ENCODE assay signal across 21 cellular contexts in genomic region chr1:111582644-111583618, GRCh38. TPM values are rescaled to one million over a fixed set of nuclear protein-coding genes. Genes with fewer than 3 reads are reported as not detected.
DNase-seq lines count a peak whose midpoint lies in the region; ATAC-seq lines count a peak whose summit lies in the region.
"Had no signal": no experiment of that assay in that cellular context is flagged by ENCODE, and none has a peak within 500 bp of the region (broad histone marks: within the 10 kb centered on the region; RNA-seq: fewer than 3 reads in every experiment).

No MANE protein-coding gene starts in this region.

- H3K9me3 Mint-ChIP-seq in memory B cell: no peaks in the 10 kb centered on the region
- no peaks in the 10 kb centered on the region for H3K9me3 Mint-ChIP-seq in stimulated activated memory B cell treated with anti-CD40 and anti-IgM and Interleukin-4, amounts not matched to agents 10 μg/mL and 1 μg/mL and 100 μg/mL, for 72 hours
- H3K9me3 Mint-ChIP-seq: CD4-positive, CD25-positive, alpha-beta regulatory T cell; stimulated activated naive CD8-positive, alpha-beta T cell treated with anti-CD3 and anti-CD28 coated beads, Interleukin-15, amount 100 ng/mL, for 72 hours had no signal

- no peaks in the 10 kb centered on the region for H3K36me3 Mint-ChIP-seq in memory B cell
- no peaks in the 10 kb centered on the region for H3K36me3 Mint-ChIP-seq in stimulated activated memory B cell treated with anti-CD40 and anti-IgM and Interleukin-4, amounts not matched to agents 10 μg/mL and 1 μg/mL and 100 μg/mL, for 72 hours
- H3K36me3 Mint-ChIP-seq: CD4-positive, CD25-positive, alpha-beta regulatory T cell had no signal

- no peak overlapping the region for H3K27ac Mint-ChIP-seq in memory B cell
- H3K27ac Mint-ChIP-seq in stimulated activated memory B cell treated with anti-CD40 and anti-IgM and Interleukin-4, amounts not matched to agents 10 μg/mL and 1 μg/mL and 100 μg/mL, for 72 hours: peak overlapping the region; percentile 40
- H3K27ac Mint-ChIP-seq: stimulated activated naive CD8-positive, alpha-beta T cell treated with anti-CD3 and anti-CD28 coated beads, Interleukin-15, amount 100 ng/mL, for 72 hours had no signal

- no peak overlapping the region for H3K4me3 Mint-ChIP-seq in memory B cell
- no peak overlapping the region for H3K4me3 Mint-ChIP-seq in stimulated activated memory B cell treated with anti-CD40 and anti-IgM and Interleukin-4, amounts not matched to agents 10 μg/mL and 1 μg/mL and 100 μg/mL, for 72 hours
- H3K4me3 Mint-ChIP-seq: stimulated activated naive CD8-positive, alpha-beta T cell treated with anti-CD3 and anti-CD28 coated beads, Interleukin-15, amount 100 ng/mL, for 72 hours had no signal

- DNase-seq in NCI-H82 (lab: John Stamatoyannopoulos, UW) (peak; percentile 14), NCI-H82 treated with DMSO at 0.1 percent for 48 hours (lab: John Stamatoyannopoulos, UW; ENCODE audit: unreplicated experiment) (no peak), dermis microvascular lymphatic vessel endothelial cell (ENCODE audit: low read depth in 2 of 2) (peak; percentile 48 to 82), memory B cell (ENCODE audit: low spot score in 2 of 2) (no peak), DMS53 treated with DMSO at 0.1 percent for 48 hours (lab: John Stamatoyannopoulos, UW; ENCODE audit: unreplicated experiment) (no peak)
- DNase-seq: activated naive CD4-positive, alpha-beta T cell; activated T-cell treated with anti-CD3 and anti-CD28 coated beads, Interleukin-2, amount 50 U/mL, for 48 hours; adrenal gland; brain microvascular endothelial cell; CD4-positive, CD25-positive, alpha-beta regulatory T cell; effector memory CD4-positive, alpha-beta T cell; foreskin keratinocyte; MG63; NCI-H1417; NCI-H510A; Peyer's patch; stimulated activated naive CD8-positive, alpha-beta T cell treated with anti-CD3 and anti-CD28 coated beads, Interleukin-15, amount 100 ng/mL, for 72 hours; tibial artery had no signal

- ATAC-seq in memory B cell (ENCODE audit: low read depth) (peak; percentile 45), GM21526 (IDR thresholded peaks at IDR 0.05; ENCODE audit: low FRiP score, unreplicated experiment) (no peak), GM18867 (IDR thresholded peaks at IDR 0.05; ENCODE audit: unreplicated experiment) (no peak)
- no peak for ATAC-seq in stimulated activated memory B cell treated with anti-CD40 and anti-IgM and Interleukin-4, amounts not matched to agents 10 μg/mL and 1 μg/mL and 100 μg/mL, for 72 hours
- ATAC-seq: foreskin keratinocyte; stimulated activated naive CD8-positive, alpha-beta T cell treated with anti-CD3 and anti-CD28 coated beads, Interleukin-15, amount 100 ng/mL, for 72 hours had no signal

- peaks cover 4% of the 10 kb centered on the region for H3K4me1 Mint-ChIP-seq in memory B cell
- H3K4me1 Mint-ChIP-seq in stimulated activated memory B cell treated with anti-CD40 and anti-IgM and Interleukin-4, amounts not matched to agents 10 μg/mL and 1 μg/mL and 100 μg/mL, for 72 hours: no peaks in the 10 kb centered on the region
- H3K4me1 Mint-ChIP-seq: stimulated activated naive CD8-positive, alpha-beta T cell treated with anti-CD3 and anti-CD28 coated beads, Interleukin-15, amount 100 ng/mL, for 72 hours had no signal

- H3K27me3 Mint-ChIP-seq in memory B cell: no peaks in the 10 kb centered on the region
- no peaks in the 10 kb centered on the region for H3K27me3 Mint-ChIP-seq in stimulated activated memory B cell treated with anti-CD40 and anti-IgM and Interleukin-4, amounts not matched to agents 10 μg/mL and 1 μg/mL and 100 μg/mL, for 72 hours
- H3K27me3 Mint-ChIP-seq: CD4-positive, CD25-positive, alpha-beta regulatory T cell; stimulated activated naive CD8-positive, alpha-beta T cell treated with anti-CD3 and anti-CD28 coated beads, Interleukin-15, amount 100 ng/mL, for 72 hours had no signal

RNA-seq across cellular contexts. Expression of gene RAP1A, which starts 36.7 kb away (rescaled TPM):
- 8.9 and 13.3 TPM in 2 replicates for total RNA-seq in dermis microvascular lymphatic vessel endothelial cell

Comparison
In these comparisons a context has a peak if more than half of its experiments do, and no peak if none do; other contexts are left out.
1. DNase-seq: peak in NCI-H82 (single experiment) and dermis microvascular lymphatic vessel endothelial cell (2 of 2); none in NCI-H82 treated with DMSO at 0.1 percent for 48 hours (single experiment), memory B cell (0 of 2) and DMS53 treated with DMSO at 0.1 percent for 48 hours (single experiment).